ENCODE assay signal across 22 cellular contexts in the genomic region with DNA sequence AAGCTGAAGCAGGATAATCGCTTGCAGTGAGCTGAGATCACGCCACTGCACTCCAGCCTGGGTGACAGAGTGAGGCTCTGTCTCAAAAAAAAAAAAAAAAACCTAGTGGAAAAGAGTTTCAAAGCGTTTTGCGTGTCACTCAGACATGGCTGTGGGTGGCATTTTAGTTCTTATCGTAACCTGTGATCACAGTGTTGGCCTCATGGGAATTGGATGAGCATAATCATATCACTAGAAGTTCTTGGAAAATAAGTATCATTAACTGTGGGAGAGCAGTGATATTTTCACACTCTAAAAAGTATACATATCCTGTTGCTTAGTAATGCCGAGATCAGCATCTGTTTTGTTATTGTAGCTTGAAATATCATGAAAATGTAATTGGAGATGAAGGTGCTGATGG.
A peak's percentile ranks its signal among the peaks of the same experiment; 100 is the strongest.
DNase-seq lines count a peak whose midpoint lies in the region; ATAC-seq and TF ChIP-seq lines count a peak whose summit lies in the region.
"Had no signal": no experiment of that assay in that cellular context is flagged by ENCODE, and none has a peak within 500 bp of the region (broad histone marks: within the 10 kb centered on the region; RNA-seq: fewer than 3 reads in every experiment).

No MANE protein-coding gene starts in this region.

- H3K9me3 ChIP-seq in A673 (ENCODE audit: low read depth, low read length, poor library complexity, severe bottlenecking): no peaks in the 10 kb centered on the region
- H3K9me3 ChIP-seq: esophagus muscularis mucosa, right atrium auricular region, stomach had no signal

- peak overlapping the region; percentile 5 for H3K4me3 Mint-ChIP-seq in activated T-cell treated with anti-CD3 and anti-CD28 coated beads, Interleukin-2, amount 50 U/mL, for 4 hours
- H3K4me3 Mint-ChIP-seq in immature natural killer cell: no peak overlapping the region
- H3K4me3 Mint-ChIP-seq: CD4-positive, alpha-beta T cell had no signal

- no peaks in the 10 kb centered on the region for H3K27me3 Mint-ChIP-seq in activated T-cell treated with anti-CD3 and anti-CD28 coated beads, Interleukin-2, amount 50 U/mL, for 4 hours (ENCODE audit: low read depth)
- H3K27me3 Mint-ChIP-seq in immature natural killer cell (ENCODE audit: low read depth in 3 of 3): peaks cover 5 to 9% (median 8%) of the 10 kb centered on the region in 3 donors

- H3K4me1 Mint-ChIP-seq in activated T-cell treated with anti-CD3 and anti-CD28 coated beads, Interleukin-2, amount 50 U/mL, for 4 hours (ENCODE audit: low read depth): peaks cover 38% of the 10 kb centered on the region
- peaks cover 42 to 59% of the 10 kb centered on the region in 2 donors for H3K4me1 Mint-ChIP-seq in immature natural killer cell

- CTCF ChIA-PET in A673 (lab: Charles Lee): no interaction called here
- CTCF ChIA-PET in RWPE1 (lab: Yijun Ruan, JAX): interaction anchor here (0.8 to 1.3 kb wide), 2 partner anchors 46 to 98 kb away, joined by 3 to 4 read pairs; no protein-coding TSS in a partner anchor

- intact Hi-C loops in A673 (cut with micrococcal nuclease; ENCODE audit: unreplicated experiment): loop anchor here (10.0 kb wide), 2 partner anchors 224 to 564 kb away; no protein-coding TSS in a partner anchor

- TF ChIP-seq CTCF in A673 (conservative IDR thresholded peaks at IDR 0.05; ENCODE audit: low read depth, low read length) (no peak), RWPE1 (conservative IDR thresholded peaks at IDR 0.05; ENCODE audit: low read depth) (no peak)

- H3K27ac ChIP-seq in A673 (ENCODE audit: low read depth, low read length, poor library complexity, severe bottlenecking) (no peak overlapping the region), RWPE1 (no peak overlapping the region)
- H3K27ac ChIP-seq: esophagus muscularis mucosa, right atrium auricular region, SK-N-MC, stomach had no signal

- no peaks in the 10 kb centered on the region for H3K27me3 ChIP-seq in A673 (replicated peaks; ENCODE audit: insufficient read depth, low read depth, low read length, poor library complexity)
- H3K27me3 ChIP-seq: esophagus muscularis mucosa, right atrium auricular region had no signal

- peaks cover 24% of the 10 kb centered on the region for H3K4me1 ChIP-seq in A673 (ENCODE audit: insufficient read depth, low read length, poor library complexity, severe bottlenecking)

- peak; percentile 68 to 70 for ATAC-seq in activated T-cell treated with anti-CD3 and anti-CD28 coated beads, Interleukin-2, amount 50 U/mL, for 4 hours

- no peak overlapping the region for H3K4me3 ChIP-seq in A673 (ENCODE audit: low read depth, low read length, poor library complexity, severe bottlenecking)
- H3K4me3 ChIP-seq: esophagus muscularis mucosa, right atrium auricular region, SK-N-MC, stomach had no signal

- H3K27ac Mint-ChIP-seq in immature natural killer cell: peak overlapping the region in 5 of 6 donors; percentile 37 to 99 (median 85)
- H3K27ac Mint-ChIP-seq: CD4-positive, alpha-beta T cell had no signal

- POLR2A ChIA-PET in A673 (lab: Charles Lee; ENCODE audit: low non-redundant PET): no interaction called here
- POLR2A ChIA-PET in RWPE1 (lab: Yijun Ruan, JAX; ENCODE audit: low non-redundant PET): no interaction called here

- no peaks in the 10 kb centered on the region for H3K36me3 Mint-ChIP-seq in activated T-cell treated with anti-CD3 and anti-CD28 coated beads, Interleukin-2, amount 50 U/mL, for 4 hours (ENCODE audit: insufficient read depth)
- no peaks in the 10 kb centered on the region for H3K36me3 Mint-ChIP-seq in immature natural killer cell

- DNase-seq in activated effector memory CD4-positive, alpha-beta T cell treated with anti-CD3 and anti-CD28 coated beads, Interleukin-2, amount 50 U/mL, for 16 hours: peak; percentile 71
- DNase-seq in activated effector memory CD4-positive, alpha-beta T cell treated with Interleukin-2 at 50 U/mL for 16 hours: no peak
- DNase-seq in NCI-H2171 (lab: John Stamatoyannopoulos, UW) (peak; percentile 24), immature natural killer cell (no peak), A673 (ENCODE audit: low spot score) (no peak), RWPE1 (ENCODE audit: low spot score) (no peak), AG08395 (ENCODE audit: low spot score) (no peak)
- no peak for DNase-seq in activated T-cell treated with anti-CD3 and anti-CD28 coated beads, Interleukin-2, amount 50 U/mL, for 4 hours
- DNase-seq: activated CD4-positive, CD25-positive, alpha-beta regulatory T cell; CD4-positive, alpha-beta T cell; central memory CD4-positive, alpha-beta T cell; kidney glomerular epithelial cell; mammary epithelial cell; NCI-H1092; NCI-H2029 treated with DMSO at 0.1 percent for 48 hours; NCI-H510A; stomach; T1000; trophoblast cell had no signal

- H3K9me3 Mint-ChIP-seq in activated T-cell treated with anti-CD3 and anti-CD28 coated beads, Interleukin-2, amount 50 U/mL, for 4 hours: no peaks in the 10 kb centered on the region
- H3K9me3 Mint-ChIP-seq in immature natural killer cell: no peaks in the 10 kb centered on the region
- H3K9me3 Mint-ChIP-seq: CD4-positive, alpha-beta T cell had no signal

- H3K36me3 ChIP-seq in A673 (ENCODE audit: insufficient read depth, low read length, poor library complexity, severe bottlenecking): no peaks in the 10 kb centered on the region
- H3K36me3 ChIP-seq: esophagus muscularis mucosa, right atrium auricular region, stomach had no signal

- BruUV-seq in A673 (replicated peaks; lab: Mats Ljungman, UMichigan): no TSS peak

Comparison
In these comparisons a context has a peak if more than half of its experiments do, and no peak if none do; other contexts are left out.
1. DNase-seq: peak in activated effector memory CD4-positive, alpha-beta T cell treated with anti-CD3 and anti-CD28 coated beads, Interleukin-2, amount 50 U/mL, for 16 hours (single experiment) and NCI-H2171 (single experiment); none in activated effector memory CD4-positive, alpha-beta T cell treated with Interleukin-2 at 50 U/mL for 16 hours (single experiment), activated T-cell treated with anti-CD3 and anti-CD28 coated beads, Interleukin-2, amount 50 U/mL, for 4 hours (single experiment), immature natural killer cell (0 of 3), A673 (single experiment), RWPE1 (single experiment) and AG08395 (single experiment).